1 cellular context compared by ENCODE assay signal in the genomic region with DNA sequence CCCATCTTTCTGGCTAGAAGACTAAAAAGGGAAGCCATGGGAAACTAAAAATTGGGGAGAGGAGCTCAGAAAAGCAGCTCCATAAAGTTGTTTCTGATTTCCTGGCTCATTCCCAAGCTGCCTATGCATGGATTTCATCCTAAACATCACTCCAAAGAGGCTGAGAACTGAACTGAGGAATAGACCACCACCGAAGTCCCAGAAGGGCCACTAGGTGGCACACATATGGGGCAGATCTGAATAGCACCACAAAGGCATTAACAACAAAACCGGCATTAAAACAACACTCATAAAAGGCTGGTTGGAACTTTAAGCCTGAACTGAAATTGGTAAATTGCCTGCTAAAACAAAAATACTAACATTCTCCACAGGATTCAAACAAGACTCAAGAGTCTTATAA.
TF ChIP-seq lines count a peak whose summit lies in the region.

No MANE protein-coding gene starts in this region.

TF ChIP-seq in WTC11, 78 proteins besides CTCF, POLR2A, EP300 and RAD21 (continued from another document):
- TF ChIP-seq, protein P1, sequence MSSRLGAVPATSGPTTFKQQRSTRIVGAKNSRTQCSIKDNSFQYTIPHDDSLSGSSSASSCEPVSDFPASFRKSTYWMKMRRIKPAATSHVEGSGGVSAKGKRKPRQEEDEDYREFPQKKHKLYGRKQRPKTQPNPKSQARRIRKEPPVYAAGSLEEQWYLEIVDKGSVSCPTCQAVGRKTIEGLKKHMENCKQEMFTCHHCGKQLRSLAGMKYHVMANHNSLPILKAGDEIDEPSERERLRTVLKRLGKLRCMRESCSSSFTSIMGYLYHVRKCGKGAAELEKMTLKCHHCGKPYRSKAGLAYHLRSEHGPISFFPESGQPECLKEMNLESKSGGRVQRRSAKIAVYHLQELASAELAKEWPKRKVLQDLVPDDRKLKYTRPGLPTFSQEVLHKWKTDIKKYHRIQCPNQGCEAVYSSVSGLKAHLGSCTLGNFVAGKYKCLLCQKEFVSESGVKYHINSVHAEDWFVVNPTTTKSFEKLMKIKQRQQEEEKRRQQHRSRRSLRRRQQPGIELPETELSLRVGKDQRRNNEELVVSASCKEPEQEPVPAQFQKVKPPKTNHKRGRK (CRISPR knock-in tag; IDR thresholded peaks at IDR 0.05; ENCODE audit: borderline replicate concordance): no peak
- TF ChIP-seq RORB (CRISPR knock-in tag; IDR thresholded peaks at IDR 0.05): no peak
- TF ChIP-seq CREB1 (CRISPR knock-in tag; IDR thresholded peaks at IDR 0.05): no peak
- TF ChIP-seq, protein P2, sequence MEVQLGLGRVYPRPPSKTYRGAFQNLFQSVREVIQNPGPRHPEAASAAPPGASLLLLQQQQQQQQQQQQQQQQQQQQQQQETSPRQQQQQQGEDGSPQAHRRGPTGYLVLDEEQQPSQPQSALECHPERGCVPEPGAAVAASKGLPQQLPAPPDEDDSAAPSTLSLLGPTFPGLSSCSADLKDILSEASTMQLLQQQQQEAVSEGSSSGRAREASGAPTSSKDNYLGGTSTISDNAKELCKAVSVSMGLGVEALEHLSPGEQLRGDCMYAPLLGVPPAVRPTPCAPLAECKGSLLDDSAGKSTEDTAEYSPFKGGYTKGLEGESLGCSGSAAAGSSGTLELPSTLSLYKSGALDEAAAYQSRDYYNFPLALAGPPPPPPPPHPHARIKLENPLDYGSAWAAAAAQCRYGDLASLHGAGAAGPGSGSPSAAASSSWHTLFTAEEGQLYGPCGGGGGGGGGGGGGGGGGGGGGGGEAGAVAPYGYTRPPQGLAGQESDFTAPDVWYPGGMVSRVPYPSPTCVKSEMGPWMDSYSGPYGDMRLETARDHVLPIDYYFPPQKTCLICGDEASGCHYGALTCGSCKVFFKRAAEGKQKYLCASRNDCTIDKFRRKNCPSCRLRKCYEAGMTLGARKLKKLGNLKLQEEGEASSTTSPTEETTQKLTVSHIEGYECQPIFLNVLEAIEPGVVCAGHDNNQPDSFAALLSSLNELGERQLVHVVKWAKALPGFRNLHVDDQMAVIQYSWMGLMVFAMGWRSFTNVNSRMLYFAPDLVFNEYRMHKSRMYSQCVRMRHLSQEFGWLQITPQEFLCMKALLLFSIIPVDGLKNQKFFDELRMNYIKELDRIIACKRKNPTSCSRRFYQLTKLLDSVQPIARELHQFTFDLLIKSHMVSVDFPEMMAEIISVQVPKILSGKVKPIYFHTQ (CRISPR knock-in tag; IDR thresholded peaks at IDR 0.05): no peak
- TF ChIP-seq, protein P3, sequence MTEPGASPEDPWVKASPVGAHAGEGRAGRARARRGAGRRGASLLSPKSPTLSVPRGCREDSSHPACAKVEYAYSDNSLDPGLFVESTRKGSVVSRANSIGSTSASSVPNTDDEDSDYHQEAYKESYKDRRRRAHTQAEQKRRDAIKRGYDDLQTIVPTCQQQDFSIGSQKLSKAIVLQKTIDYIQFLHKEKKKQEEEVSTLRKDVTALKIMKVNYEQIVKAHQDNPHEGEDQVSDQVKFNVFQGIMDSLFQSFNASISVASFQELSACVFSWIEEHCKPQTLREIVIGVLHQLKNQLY (CRISPR knock-in tag; IDR thresholded peaks at IDR 0.05): no peak
